ENCODE assay signal across 1 cellular context in genomic region chr5:134758504-134759341, GRCh38.
A peak's percentile ranks its signal among the peaks of the same experiment; 100 is the strongest.
TF ChIP-seq lines count a peak whose summit lies in the region.

Gene DDX46 (plus strand): TSS chr5:134758779. CDS start chr5:134758939, 160 bp downstream.

TF ChIP-seq in H1, 55 proteins besides CTCF, POLR2A, EP300 and RAD21 (continued from another document):
- TF ChIP-seq USF2 (IDR thresholded peaks at IDR 0.05; ENCODE audit: low read length) (0 out of 2 replicates have a peak, but pooled peaks have one; percentile 7), JUN (IDR thresholded peaks at IDR 0.05; ENCODE audit: low read depth, low read length) (no peak), GABPA (IDR thresholded peaks at IDR 0.05; ENCODE audit: borderline replicate concordance, insufficient read depth, low read length) (peak; percentile 90), HDAC2 (IDR thresholded peaks at IDR 0.05; ENCODE audit: borderline replicate concordance in 1 of 2, low read depth in 2 of 2, low read length in 2 of 2) (0 out of 4 replicates have a peak, but pooled peaks of 1 of the 2 experiments have one; percentile 75), CHD7 (IDR thresholded peaks at IDR 0.05; ENCODE audit: insufficient replicate concordance, low read length) (no peak), SAP30 (IDR thresholded peaks at IDR 0.05; ENCODE audit: insufficient read depth, insufficient replicate concordance, low read length) (peak; percentile 52), SP1 (IDR thresholded peaks at IDR 0.05; ENCODE audit: low read depth, low read length) (peak; percentile 31; the same call in 1 of the 2 replicates), SP2 (IDR thresholded peaks at IDR 0.05; ENCODE audit: low read length) (peak; percentile 77), ASH2L (IDR thresholded peaks at IDR 0.05; ENCODE audit: low read length) (peak; percentile 96), RBBP5 (IDR thresholded peaks at IDR 0.05; ENCODE audit: borderline replicate concordance, low read depth, low read length) (peak; percentile 73; the same call in 1 of the 2 replicates), E2F6 (IDR thresholded peaks at IDR 0.05) (peak; percentile 62), NANOG (IDR thresholded peaks at IDR 0.05; ENCODE audit: insufficient read depth, low read depth, low read length, poor library complexity, severe bottlenecking) (peak; percentile 64), RFX5 (IDR thresholded peaks at IDR 0.05; ENCODE audit: borderline replicate concordance, low read depth, low read length) (no peak), KDM1A (IDR thresholded peaks at IDR 0.05; ENCODE audit: borderline replicate concordance, low read length) (no peak), CHD1 (IDR thresholded peaks at IDR 0.05; ENCODE audit: low read depth, low read length) (no peak; the same call in 1 of the 2 replicates), CTBP2 (IDR thresholded peaks at IDR 0.05; ENCODE audit: borderline replicate concordance, insufficient read depth, insufficient read length, low read length) (peak; percentile 31), TAF7 (optimal IDR thresholded peaks at IDR 0.05; ENCODE audit: borderline replicate concordance, low read depth, low read length) (peak; percentile 90), BACH1 (IDR thresholded peaks at IDR 0.05; ENCODE audit: low read length) (no peak), GTF2F1 (IDR thresholded peaks at IDR 0.05; ENCODE audit: borderline replicate concordance, low read depth, low read length) (peak; percentile 58; the same call in 1 of the 2 replicates), FOSL1 (IDR thresholded peaks at IDR 0.05; ENCODE audit: insufficient read depth, low read depth, low read length) (0 out of 2 replicates have a peak, but pooled peaks have one; percentile 1), TEAD4 (IDR thresholded peaks at IDR 0.05; ENCODE audit: low read depth, low read length) (no peak), POLR2AphosphoS5 (IDR thresholded peaks at IDR 0.05; ENCODE audit: low read depth, low read length) (peak; percentile 95), SP4 (IDR thresholded peaks at IDR 0.05; ENCODE audit: low read length) (peak; percentile 89), TBP (IDR thresholded peaks at IDR 0.05; ENCODE audit: low read depth, low read length) (peak; percentile 90), JUND (IDR thresholded peaks at IDR 0.05; ENCODE audit: low read length) (0 out of 2 replicates have a peak, but pooled peaks have one; percentile 30), EGR1 (IDR thresholded peaks at IDR 0.05; ENCODE audit: borderline replicate concordance, low read depth, low read length) (peak; percentile 83)
TF ChIP-seq in H1: peak in this region for 27.
